In genomic region chr9:7965091-7965490, GRCh38 we compare ENCODE assay signal across 20 cellular contexts.
"Had no signal": no experiment of that assay in that cellular context is flagged by ENCODE, and none has a peak within 500 bp of the region (broad histone marks: within the 10 kb centered on the region; RNA-seq: fewer than 3 reads in every experiment).

No MANE protein-coding gene starts in this region.

- ATAC-seq: natural killer cell treated with Interleukin-12 subunit alpha and Interleukin-12 subunit beta and Interleukin-15 and Interleukin-18, amount 100 ng/mL, for 72 hours; pancreas; psoas muscle; right cardiac atrium; stimulated activated effector memory CD8-positive, alpha-beta T cell treated with anti-CD3 and anti-CD28 coated beads, Interleukin-12 subunit alpha, Interleukin-12 subunit beta, amount 100 ng/mL, for 72 hours; stimulated activated naive B cell treated with anti-CD40 and anti-IgM and Interleukin-4, amounts not matched to agents 10 μg/mL and 1 μg/mL and 100 μg/mL, for 72 hours had no signal

- H3K27ac Mint-ChIP-seq: natural killer cell treated with Interleukin-12 subunit alpha and Interleukin-12 subunit beta and Interleukin-15 and Interleukin-18, amount 100 ng/mL, for 72 hours; nephron progenitor cell; stimulated activated effector memory CD8-positive, alpha-beta T cell treated with anti-CD3 and anti-CD28 coated beads, Interleukin-12 subunit alpha, Interleukin-12 subunit beta, amount 100 ng/mL, for 72 hours; stimulated activated naive B cell treated with anti-CD40 and anti-IgM and Interleukin-4, amounts not matched to agents 10 μg/mL and 1 μg/mL and 100 μg/mL, for 72 hours; stimulated activated naive CD8-positive, alpha-beta T cell treated with anti-CD3 and anti-CD28 coated beads, Interleukin-15, Interleukin-2, amounts not matched to agents 100 ng/mL and 50 ng/mL, for 24 hours had no signal

- H3K9me3 Mint-ChIP-seq: natural killer cell treated with Interleukin-12 subunit alpha and Interleukin-12 subunit beta and Interleukin-15 and Interleukin-18, amount 100 ng/mL, for 72 hours; nephron progenitor cell; stimulated activated effector memory CD8-positive, alpha-beta T cell treated with anti-CD3 and anti-CD28 coated beads, Interleukin-12 subunit alpha, Interleukin-12 subunit beta, amount 100 ng/mL, for 72 hours; stimulated activated naive B cell treated with anti-CD40 and anti-IgM and Interleukin-4, amounts not matched to agents 10 μg/mL and 1 μg/mL and 100 μg/mL, for 72 hours; stimulated activated naive CD8-positive, alpha-beta T cell treated with anti-CD3 and anti-CD28 coated beads, Interleukin-15, Interleukin-2, amounts not matched to agents 100 ng/mL and 50 ng/mL, for 24 hours had no signal

- DNase-seq: nephron progenitor cell; nucleus accumbens; pancreas; psoas muscle; right cardiac atrium; sigmoid colon; small intestine; stimulated activated CD4-positive, alpha-beta T cell treated with anti-CD3 and anti-CD28 coated beads, Interleukin-15, amount 100 ng/mL, for 24 hours; stimulated activated CD4-positive, alpha-beta T cell treated with anti-CD3 and anti-CD28 coated beads, Interleukin-2, amount 100 ng/mL, for 24 hours; stimulated activated CD4-positive, alpha-beta T cell treated with anti-CD3 and anti-CD28 coated beads, Interleukin-2, amount 100 ng/mL, for 48 hours; stimulated activated CD4-positive, alpha-beta T cell treated with anti-CD3 and anti-CD28 coated beads, Interleukin-4, amount 100 ng/mL, for 24 hours; stimulated activated naive B cell treated with anti-CD40 and anti-IgM and Interleukin-4, amounts not matched to agents 10 μg/mL and 1 μg/mL and 100 μg/mL, for 72 hours; stimulated activated naive CD4-positive, alpha-beta T cell treated with Interleukin-2 at 50 U/mL for 16 hours; stomach; thyroid gland; upper lobe of left lung had no signal

- H3K27me3 Mint-ChIP-seq: stimulated activated naive B cell treated with anti-CD40 and anti-IgM and Interleukin-4, amounts not matched to agents 10 μg/mL and 1 μg/mL and 100 μg/mL, for 72 hours; stimulated activated naive CD8-positive, alpha-beta T cell treated with anti-CD3 and anti-CD28 coated beads, Interleukin-15, Interleukin-2, amounts not matched to agents 100 ng/mL and 50 ng/mL, for 24 hours had no signal

- H3K4me1 Mint-ChIP-seq: stimulated activated effector memory CD8-positive, alpha-beta T cell treated with anti-CD3 and anti-CD28 coated beads, Interleukin-12 subunit alpha, Interleukin-12 subunit beta, amount 100 ng/mL, for 72 hours had no signal

- H3K4me3 Mint-ChIP-seq: natural killer cell treated with Interleukin-12 subunit alpha and Interleukin-12 subunit beta and Interleukin-15 and Interleukin-18, amount 100 ng/mL, for 72 hours; nephron progenitor cell; neural crest cell; stimulated activated effector memory CD8-positive, alpha-beta T cell treated with anti-CD3 and anti-CD28 coated beads, Interleukin-12 subunit alpha, Interleukin-12 subunit beta, amount 100 ng/mL, for 72 hours; stimulated activated naive B cell treated with anti-CD40 and anti-IgM and Interleukin-4, amounts not matched to agents 10 μg/mL and 1 μg/mL and 100 μg/mL, for 72 hours; stimulated activated naive CD8-positive, alpha-beta T cell treated with anti-CD3 and anti-CD28 coated beads, Interleukin-15, Interleukin-2, amounts not matched to agents 100 ng/mL and 50 ng/mL, for 24 hours had no signal

- H3K36me3 Mint-ChIP-seq: natural killer cell treated with Interleukin-12 subunit alpha and Interleukin-12 subunit beta and Interleukin-15 and Interleukin-18, amount 100 ng/mL, for 72 hours; stimulated activated effector memory CD8-positive, alpha-beta T cell treated with anti-CD3 and anti-CD28 coated beads, Interleukin-12 subunit alpha, Interleukin-12 subunit beta, amount 100 ng/mL, for 72 hours; stimulated activated naive B cell treated with anti-CD40 and anti-IgM and Interleukin-4, amounts not matched to agents 10 μg/mL and 1 μg/mL and 100 μg/mL, for 72 hours had no signal
